1 cellular context compared by ENCODE assay signal in genomic region chr17:75894049-75894742, GRCh38.
TF ChIP-seq lines count a peak whose summit lies in the region.

No MANE protein-coding gene starts in this region.

TF ChIP-seq in IMR-90, 13 proteins besides CTCF, POLR2A, EP300 and RAD21:
- no peak for TF ChIP-seq MXI1 (IDR thresholded peaks at IDR 0.05; ENCODE audit: borderline replicate concordance, low read depth, low read length)
- TF ChIP-seq MAZ (IDR thresholded peaks at IDR 0.05; ENCODE audit: borderline replicate concordance, low read depth, low read length): no peak
- no peak for TF ChIP-seq FOS (IDR thresholded peaks at IDR 0.05; ENCODE audit: low read depth, low read length)
- no peak for TF ChIP-seq RFX5 (IDR thresholded peaks at IDR 0.05; ENCODE audit: low read depth, low read length)
- TF ChIP-seq BHLHE40 (IDR thresholded peaks at IDR 0.05; ENCODE audit: low read depth, low read length): no peak
- no peak for TF ChIP-seq MAFK (IDR thresholded peaks at IDR 0.05; ENCODE audit: low read depth, low read length)
- TF ChIP-seq USF2 (IDR thresholded peaks at IDR 0.05; ENCODE audit: low read depth, low read length): no peak
- no peak for TF ChIP-seq CEBPB (IDR thresholded peaks at IDR 0.05; ENCODE audit: low read depth, low read length)
